ENCODE assay signal across 1 cellular context in the genomic region with DNA sequence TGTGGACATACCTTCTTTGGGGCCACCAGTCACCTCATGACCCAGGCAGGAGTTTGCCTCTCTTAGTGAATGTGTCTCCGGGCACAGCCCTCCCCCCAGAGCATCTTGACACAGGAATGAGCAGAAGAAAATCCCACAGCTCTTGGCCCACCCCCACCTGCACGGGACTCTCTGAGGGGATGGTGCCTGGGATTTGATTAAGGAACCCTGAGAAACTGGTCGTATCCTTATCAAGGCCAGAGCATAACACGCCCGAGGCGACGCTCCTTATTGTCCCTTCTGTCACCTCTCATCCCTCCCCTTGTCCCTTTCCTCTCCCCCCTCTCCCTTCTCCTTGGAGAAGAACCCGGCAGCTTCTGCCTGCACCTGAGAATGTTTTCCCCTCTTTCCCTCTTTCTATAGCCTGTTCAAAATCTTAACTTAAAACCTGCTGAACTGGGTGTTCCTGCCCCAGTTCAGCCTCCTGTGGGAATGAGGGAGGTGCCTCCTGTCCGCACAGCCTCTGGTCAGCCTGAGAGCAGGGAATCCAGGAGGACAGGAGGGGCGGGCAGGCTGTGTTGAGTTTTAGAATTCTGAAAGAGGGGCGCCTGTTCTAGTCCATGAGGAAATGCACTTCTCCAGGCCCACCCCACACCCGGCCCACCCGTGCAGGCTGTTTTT.
TF ChIP-seq lines count a peak whose summit lies in the region.

No MANE protein-coding gene starts in this region.

TF ChIP-seq in K562, 482 proteins besides CTCF, POLR2A, EP300 and RAD21:
- TF ChIP-seq NFIX (CRISPR knock-in tag; IDR thresholded peaks at IDR 0.05; ENCODE audit: low read depth) (no peak), TCF3 (CRISPR knock-in tag; IDR thresholded peaks at IDR 0.05) (peak; percentile 23; the same call in 1 of the 2 replicates), ZNF699 (CRISPR knock-in tag; IDR thresholded peaks at IDR 0.05; ENCODE audit: insufficient replicate concordance) (no peak), ZNF592 (IDR thresholded peaks at IDR 0.05) (0 out of 2 replicates have a peak, but pooled peaks have one; percentile 23), CXXC5 (CRISPR knock-in tag; IDR thresholded peaks at IDR 0.05) (peak; percentile 37; the same call in 1 of the 2 replicates), BHLHE40 (IDR thresholded peaks at IDR 0.05; ENCODE audit: low read length) (peak; percentile 70; the same call in 1 of the 2 replicates), SMARCA4 (IDR thresholded peaks at IDR 0.05) (peak; percentile 10; the same call in 1 of the 2 replicates), CBFA2T3 (IDR thresholded peaks at IDR 0.05) (0 out of 2 replicates have a peak, but pooled peaks have one; percentile 33), MEIS2 (IDR thresholded peaks at IDR 0.05; ENCODE audit: partially characterized antibody) (no peak), STAT5B (CRISPR knock-in tag; IDR thresholded peaks at IDR 0.05) (no peak), ZFX (CRISPR knock-in tag; IDR thresholded peaks at IDR 0.05) (0 out of 2 replicates have a peak, but pooled peaks have one; percentile 14)
- TF ChIP-seq, protein P1, sequence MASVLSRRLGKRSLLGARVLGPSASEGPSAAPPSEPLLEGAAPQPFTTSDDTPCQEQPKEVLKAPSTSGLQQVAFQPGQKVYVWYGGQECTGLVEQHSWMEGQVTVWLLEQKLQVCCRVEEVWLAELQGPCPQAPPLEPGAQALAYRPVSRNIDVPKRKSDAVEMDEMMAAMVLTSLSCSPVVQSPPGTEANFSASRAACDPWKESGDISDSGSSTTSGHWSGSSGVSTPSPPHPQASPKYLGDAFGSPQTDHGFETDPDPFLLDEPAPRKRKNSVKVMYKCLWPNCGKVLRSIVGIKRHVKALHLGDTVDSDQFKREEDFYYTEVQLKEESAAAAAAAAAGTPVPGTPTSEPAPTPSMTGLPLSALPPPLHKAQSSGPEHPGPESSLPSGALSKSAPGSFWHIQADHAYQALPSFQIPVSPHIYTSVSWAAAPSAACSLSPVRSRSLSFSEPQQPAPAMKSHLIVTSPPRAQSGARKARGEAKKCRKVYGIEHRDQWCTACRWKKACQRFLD (CRISPR knock-in tag; IDR thresholded peaks at IDR 0.05): 0 out of 2 replicates have a peak, but pooled peaks have one; percentile 42
TF ChIP-seq in K562: peak in this region for 8.
